8 cellular contexts compared by ENCODE assay signal in the genomic region with DNA sequence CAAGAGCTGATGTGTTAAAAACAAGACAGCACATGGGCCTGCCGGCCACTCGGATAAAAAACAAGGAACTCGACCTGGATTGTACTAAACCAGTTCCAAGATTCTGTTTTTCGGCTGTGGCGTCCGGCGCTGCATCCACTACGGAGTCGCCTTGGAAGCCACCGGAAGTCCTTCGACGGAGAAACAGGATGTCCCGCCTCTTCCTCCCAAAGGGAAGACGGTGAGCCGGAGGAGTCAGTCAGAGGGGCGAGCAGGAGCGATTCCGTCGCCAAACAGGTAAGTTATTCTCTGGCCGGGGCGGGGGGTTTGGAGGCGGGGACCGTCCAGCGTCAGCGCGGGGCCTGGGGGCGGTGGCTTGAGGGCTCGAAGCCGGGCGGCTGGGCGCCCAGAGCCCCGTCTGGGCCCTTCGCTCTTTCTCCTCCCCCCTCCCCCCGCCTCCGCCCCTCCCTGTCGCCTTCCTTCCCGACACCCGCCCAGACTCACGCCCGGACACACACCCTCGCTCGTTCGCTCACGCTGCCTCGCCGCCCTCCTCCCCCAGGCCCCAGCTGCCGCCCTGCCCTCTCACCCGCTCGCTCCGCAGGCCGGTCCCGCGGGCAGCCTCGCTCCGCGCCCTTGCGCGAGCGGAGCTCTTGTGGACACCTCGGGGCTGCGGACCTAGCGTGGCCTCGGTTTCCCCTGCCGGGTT. TPM values are rescaled to one million over a fixed set of nuclear protein-coding genes. Genes with fewer than 3 reads are reported as not detected.
A peak's percentile ranks its signal among the peaks of the same experiment; 100 is the strongest.
DNase-seq lines count a peak whose midpoint lies in the region; ATAC-seq lines count a peak whose summit lies in the region.

A gene with protein sequence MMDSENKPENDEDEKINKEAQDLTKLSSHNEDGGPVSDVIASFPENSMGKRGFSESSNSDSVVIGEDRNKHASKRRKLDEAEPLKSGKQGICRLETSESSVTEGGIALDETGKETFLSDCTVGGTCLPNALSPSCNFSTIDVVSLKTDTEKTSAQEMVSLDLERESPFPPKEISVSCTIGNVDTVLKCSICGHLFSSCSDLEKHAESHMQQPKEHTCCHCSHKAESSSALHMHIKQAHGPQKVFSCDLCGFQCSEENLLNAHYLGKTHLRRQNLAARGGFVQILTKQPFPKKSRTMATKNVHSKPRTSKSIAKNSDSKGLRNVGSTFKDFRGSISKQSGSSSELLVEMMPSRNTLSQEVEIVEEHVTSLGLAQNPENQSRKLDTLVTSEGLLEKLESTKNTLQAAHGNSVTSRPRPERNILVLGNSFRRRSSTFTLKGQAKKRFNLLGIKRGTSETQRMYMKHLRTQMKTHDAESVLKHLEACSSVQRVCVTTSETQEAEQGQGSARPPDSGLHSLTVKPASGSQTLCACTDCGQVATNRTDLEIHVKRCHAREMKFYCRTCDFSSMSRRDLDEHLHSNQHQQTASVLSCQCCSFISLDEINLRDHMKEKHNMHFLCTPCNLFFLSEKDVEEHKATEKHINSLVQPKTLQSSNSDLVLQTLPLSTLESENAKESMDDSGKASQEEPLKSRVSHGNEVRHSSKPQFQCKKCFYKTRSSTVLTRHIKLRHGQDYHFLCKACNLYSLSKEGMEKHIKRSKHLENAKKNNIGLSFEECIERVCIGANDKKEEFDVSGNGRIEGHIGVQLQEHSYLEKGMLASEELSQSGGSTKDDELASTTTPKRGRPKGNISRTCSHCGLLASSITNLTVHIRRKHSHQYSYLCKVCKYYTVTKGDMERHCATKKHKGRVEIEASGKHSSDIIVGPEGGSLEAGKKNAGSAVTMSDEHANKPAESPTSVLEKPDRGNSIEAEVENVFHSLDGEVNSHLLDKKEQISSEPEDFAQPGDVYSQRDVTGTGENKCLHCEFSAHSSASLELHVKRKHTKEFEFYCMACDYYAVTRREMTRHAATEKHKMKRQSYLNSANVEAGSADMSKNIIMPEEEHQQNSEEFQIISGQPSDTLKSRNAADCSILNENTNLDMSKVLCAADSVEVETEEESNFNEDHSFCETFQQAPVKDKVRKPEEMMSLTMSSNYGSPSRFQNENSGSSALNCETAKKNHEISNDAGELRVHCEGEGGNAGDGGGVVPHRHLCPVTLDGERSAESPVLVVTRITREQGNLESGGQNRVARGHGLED (N-terminal part only) (plus strand): TSS at position 209 of the 688 bp plus-strand sequence. CDS start 33,150 bp downstream, outside the sequence.

- H3K36me3 Mint-ChIP-seq in memory B cell = peaks cover 7% of the 10 kb centered on the region

- peaks cover 46% of the 10 kb centered on the region for H3K4me1 Mint-ChIP-seq in memory B cell

- peaks cover 21% of the 10 kb centered on the region for H3K4me1 ChIP-seq in effector memory CD4-positive, alpha-beta T cell (ENCODE audit: control insufficient read depth, insufficient read depth, low read length, poor library complexity, severe bottlenecking)

- H3K36me3 ChIP-seq in effector memory CD4-positive, alpha-beta T cell (ENCODE audit: control insufficient read depth, insufficient read depth, low read length) = peaks cover 15% of the 10 kb centered on the region

- H3K27me3 ChIP-seq in effector memory CD4-positive, alpha-beta T cell (replicated peaks; ENCODE audit: control insufficient read depth, insufficient read depth, low read length, poor library complexity, severe bottlenecking) = no peaks in the 10 kb centered on the region

- peak within 1 kb of the TSS; percentile 98 for H3K4me3 Mint-ChIP-seq in memory B cell

- H3K27ac ChIP-seq in effector memory CD4-positive, alpha-beta T cell (ENCODE audit: insufficient read depth, low read length, poor library complexity, severe bottlenecking) = peak within 1 kb of the TSS; percentile 99

- H3K9me3 ChIP-seq in effector memory CD4-positive, alpha-beta T cell (ENCODE audit: control insufficient read depth, low read length) = no peaks in the 10 kb centered on the region

- peak; percentile 92 for DNase-seq in COLO668 (lab: John Stamatoyannopoulos, UW; ENCODE audit: unreplicated experiment)
- peak; percentile 82 for DNase-seq in HT-29 (ENCODE audit: low spot score)
- DNase-seq in NK-92 treated with Interleukin-12 subunit alpha and Interleukin-12 subunit beta, amount 100 ng/mL, for 24 hours (lab: John Stamatoyannopoulos, UW) = peak; percentile 86
- DNase-seq in activated CD8-positive, alpha-beta memory T cell treated with anti-CD3 and anti-CD28 coated beads for 24 hours = peak; percentile 97
- peak; percentile 70 to 81 (median 81) for DNase-seq in effector memory CD4-positive, alpha-beta T cell
- peak; percentile 86 to 95 for DNase-seq in memory B cell (ENCODE audit: low spot score in 2 of 2)
- DNase-seq in stimulated activated CD8-positive, alpha-beta memory T cell treated with anti-CD3 and anti-CD28 coated beads, Interleukin-12 subunit alpha, Interleukin-12 subunit beta, amount 100 ng/mL, for 4 hours (ENCODE audit: low read depth) = peak; percentile 83

- peak within 1 kb of the TSS; percentile 99 for H3K4me3 ChIP-seq in effector memory CD4-positive, alpha-beta T cell (ENCODE audit: insufficient read depth, low read depth, low read length, poor library complexity, severe bottlenecking)

- H3K27ac Mint-ChIP-seq in memory B cell = peak within 1 kb of the TSS; percentile 96

- H3K9me3 Mint-ChIP-seq in memory B cell = no peaks in the 10 kb centered on the region

- no peaks in the 10 kb centered on the region for H3K27me3 Mint-ChIP-seq in memory B cell

- peak; percentile 65 for ATAC-seq in GM21360 (IDR thresholded peaks at IDR 0.05; ENCODE audit: unreplicated experiment)
- ATAC-seq in memory B cell (ENCODE audit: low read depth) = peak; percentile 71

RNA-seq across cellular contexts. Expression of the gene that starts here (rescaled TPM):
- 8.4 and 10.1 TPM in 2 replicates for total RNA-seq in HT-29 (2014; rRNA removed; shearing (Covaris generic))

Comparison
In these comparisons a context has a peak if more than half of its experiments do, and no peak if none do; other contexts are left out.
1. Peak in every context shown above with its lines: DNase-seq, ATAC-seq, H3K4me3 ChIP-seq and H3K27ac ChIP-seq.